7 cellular contexts compared by ENCODE assay signal in genomic region chr1:181044449-181044966, GRCh38. TPM values are rescaled to one million over a fixed set of nuclear protein-coding genes. Genes with fewer than 3 reads are reported as not detected.
A peak's percentile ranks its signal among the peaks of the same experiment; 100 is the strongest.
DNase-seq lines count a peak whose midpoint lies in the region; ATAC-seq and TF ChIP-seq lines count a peak whose summit lies in the region.

No MANE protein-coding gene starts in this region.

- H3K9me2 ChIP-seq in hepatocyte (replicated peaks; ENCODE audit: insufficient read depth): no peaks in the 10 kb centered on the region

- H3K4me3 ChIP-seq in hepatocyte: no peak overlapping the region
- no peak overlapping the region for H3K4me3 ChIP-seq in upper lobe of right lung
- H3K4me3 ChIP-seq in WERI-Rb-1 (ENCODE audit: low read depth, low read length): no peak overlapping the region

- no peak overlapping the region for H2AFZ ChIP-seq in hepatocyte

- H3K4me2 ChIP-seq in hepatocyte: peak overlapping the region; percentile 6

- 64% methylated on average over 5 of the region's 5 CpGs for WGBS in hepatocyte (ENCODE audit: low lambda C conversion rate, missing lambda C conversion rate)

- ATAC-seq in GM18870 (IDR thresholded peaks at IDR 0.05; ENCODE audit: unreplicated experiment) (peak; percentile 94), HG02763 (IDR thresholded peaks at IDR 0.05; ENCODE audit: unreplicated experiment) (peak; percentile 84), upper lobe of right lung (peak; percentile 88)

- H3K36me3 ChIP-seq in hepatocyte (replicated peaks; ENCODE audit: insufficient read depth, low read depth) (no peaks in the 10 kb centered on the region), upper lobe of right lung (peaks cover 7% of the 10 kb centered on the region), WERI-Rb-1 (no peaks in the 10 kb centered on the region)

- H3K27me3 ChIP-seq in hepatocyte: no peaks in the 10 kb centered on the region
- H3K27me3 ChIP-seq in upper lobe of right lung: no peaks in the 10 kb centered on the region
- no peaks in the 10 kb centered on the region for H3K27me3 ChIP-seq in WERI-Rb-1 (ENCODE audit: insufficient read depth, low read depth, severe bottlenecking)

- no peak for TF ChIP-seq CTCF in hepatocyte (IDR thresholded peaks at IDR 0.05; ENCODE audit: poor library complexity)
- no peak for TF ChIP-seq CTCF in upper lobe of right lung (IDR thresholded peaks at IDR 0.05)
- no peak for TF ChIP-seq CTCF in WERI-Rb-1 (IDR thresholded peaks at IDR 0.05; ENCODE audit: low read depth, low read length)

- H3K4me1 ChIP-seq in hepatocyte (ENCODE audit: insufficient read depth): peaks cover 14% of the 10 kb centered on the region
- peaks cover 23% of the 10 kb centered on the region for H3K4me1 ChIP-seq in upper lobe of right lung

- no peaks in the 10 kb centered on the region for H4K20me1 ChIP-seq in hepatocyte (ENCODE audit: insufficient read depth, poor library complexity, severe bottlenecking)

- peak overlapping the region; percentile 86 for H3K27ac ChIP-seq in hepatocyte
- H3K27ac ChIP-seq in upper lobe of right lung: peak overlapping the region; percentile 67
- H3K27ac ChIP-seq in WERI-Rb-1: no peak overlapping the region

- H3K9me3 ChIP-seq in hepatocyte (ENCODE audit: low read depth) (no peaks in the 10 kb centered on the region), upper lobe of right lung (no peaks in the 10 kb centered on the region), WERI-Rb-1 (ENCODE audit: severe bottlenecking) (no peaks in the 10 kb centered on the region)

- no peaks in the 10 kb centered on the region for H3K79me2 ChIP-seq in hepatocyte

- DNase-seq in SKM-1 (lab: John Stamatoyannopoulos, UW; ENCODE audit: unreplicated experiment) (peak; percentile 65), hepatocyte (ENCODE audit: low spot score) (peak; percentile 85), upper lobe of right lung (peak; percentile 84), NCI-H2171 treated with DMSO at 0.1 percent for 48 hours (lab: John Stamatoyannopoulos, UW) (no peak), WERI-Rb-1 (no peak)

- intact Hi-C loops in upper lobe of right lung (cut with DNase I): no loop called here

RNA-seq across cellular contexts. Expression of gene MR1, which starts 10.7 kb away (rescaled TPM):
- total RNA-seq in hepatocyte (7.8 and 8.9 TPM in 2 replicates), upper lobe of right lung (45.0 TPM)
- 8.8 and 10.6 TPM in 2 replicates for polyA plus RNA-seq in hepatocyte

RNA-seq across cellular contexts. Expression of gene STX6, which starts 21.8 kb away (rescaled TPM):
- total RNA-seq in hepatocyte: 18.5 and 19.2 TPM in 2 replicates
- polyA plus RNA-seq in hepatocyte: 10.3 and 10.7 TPM in 2 replicates
- total RNA-seq in upper lobe of right lung: 32.6 TPM

RNA-seq across cellular contexts. Expression of gene IER5, which starts 44.0 kb away (rescaled TPM):
- total RNA-seq in hepatocyte (13.0 and 16.6 TPM in 2 replicates), upper lobe of right lung (32.0 TPM)
- polyA plus RNA-seq in hepatocyte: 18.2 and 23.1 TPM in 2 replicates

Comparison
In these comparisons a context has a peak if more than half of its experiments do, and no peak if none do; other contexts are left out.
1. DNase-seq: peak in SKM-1 (single experiment), hepatocyte (single experiment) and upper lobe of right lung (single experiment); none in NCI-H2171 treated with DMSO at 0.1 percent for 48 hours (single experiment) and WERI-Rb-1 (single experiment).
2. Peak in every context shown above with its lines, with median percentiles within 50 percentile points of each other: ATAC-seq.